Comparison of ENCODE assay signal across 31 cellular contexts in genomic region chr16:66798162-66798561, GRCh38. TPM values are rescaled to one million over a fixed set of nuclear protein-coding genes. Genes with fewer than 3 reads are reported as not detected.
A peak's percentile ranks its signal among the peaks of the same experiment; 100 is the strongest.
DNase-seq lines count a peak whose midpoint lies in the region; ATAC-seq and TF ChIP-seq lines count a peak whose summit lies in the region.
"Had no signal": no experiment of that assay in that cellular context is flagged by ENCODE, and none has a peak within 500 bp of the region (broad histone marks: within the 10 kb centered on the region; RNA-seq: fewer than 3 reads in every experiment).

No MANE protein-coding gene starts in this region.

- BruUV-seq in IMR-90 (replicated peaks; lab: Mats Ljungman, UMichigan): no TSS peak

- no peak overlapping the region for H3K9ac ChIP-seq in IMR-90 (ENCODE audit: low read depth, low read length)
- H3K9ac ChIP-seq: BLaER1 treated with 17β-estradiol and CSF1 and Interleukin-3, amounts not matched to agents 10 nM and 100 nM had no signal

- H3K18ac ChIP-seq in IMR-90 (ENCODE audit: low read depth, low read length): no peak overlapping the region

- ATAC-seq in IMR-90 (ENCODE audit: low read depth) (peak; percentile 82), HG02970 (IDR thresholded peaks at IDR 0.05; ENCODE audit: low FRiP score, unreplicated experiment) (no peak)
- ATAC-seq: gastrocnemius medialis; left lung; naive thymus-derived CD4-positive, alpha-beta T cell had no signal

- H3K27me3 ChIP-seq in IMR-90 (ENCODE audit: control insufficient read depth, insufficient read depth, low read length) (no peaks in the 10 kb centered on the region), brain microvascular endothelial cell (replicated peaks) (no peaks in the 10 kb centered on the region)
- H3K27me3 ChIP-seq: BLaER1 treated with 17β-estradiol and CSF1 and Interleukin-3, amounts not matched to agents 10 nM and 100 nM; gastrocnemius medialis; hepatocyte; left lung had no signal

- no peak for TF ChIP-seq RAD21 in IMR-90 (IDR thresholded peaks at IDR 0.05; ENCODE audit: low read length)

- H2AK5ac ChIP-seq in IMR-90 (ENCODE audit: low read depth, low read length): no peak overlapping the region

- no peak overlapping the region for H4K5ac ChIP-seq in IMR-90 (ENCODE audit: low read depth, low read length)

- no peak overlapping the region for H3K56ac ChIP-seq in IMR-90 (ENCODE audit: extremely low read depth, insufficient read depth, low read length)

- no peak overlapping the region for H4K91ac ChIP-seq in IMR-90 (ENCODE audit: insufficient read depth, low read depth, low read length)

- H3K9me1 ChIP-seq in IMR-90 (ENCODE audit: insufficient read depth, low read length): no peaks in the 10 kb centered on the region

- H3K4me3 ChIP-seq in IMR-90 (ENCODE audit: insufficient read depth, low read depth, low read length): no peak overlapping the region
- no peak overlapping the region for H3K4me3 ChIP-seq in brain microvascular endothelial cell (ENCODE audit: low read depth, low read length)
- H3K4me3 ChIP-seq: BLaER1 treated with 17β-estradiol and CSF1 and Interleukin-3, amounts not matched to agents 10 nM and 100 nM; gastrocnemius medialis; HAP-1; hepatocyte; left lung; SJSA1 had no signal

- no peak overlapping the region for H3K23ac ChIP-seq in IMR-90 (ENCODE audit: low read depth, low read length)

- H3K27ac ChIP-seq in IMR-90 (ENCODE audit: insufficient read depth, low read length) (no peak overlapping the region), brain microvascular endothelial cell (no peak overlapping the region)
- H3K27ac ChIP-seq: BLaER1 treated with 17β-estradiol and CSF1 and Interleukin-3, amounts not matched to agents 10 nM and 100 nM; gastrocnemius medialis; hepatocyte; left lung; SJSA1 had no signal

- DNase-seq in EH (ENCODE audit: low read depth): peak; percentile 42
- DNase-seq in IMR-90: peak; percentile 55
- peak; percentile 23 for DNase-seq in brain microvascular endothelial cell
- DNase-seq in iris pigment epithelial cell (ENCODE audit: low read depth): peak; percentile 36
- no peak for DNase-seq in NCI-H82 (lab: John Stamatoyannopoulos, UW)
- no peak for DNase-seq in GM20000 (ENCODE audit: low spot score)
- DNase-seq in NCI-H146 treated with DMSO at 0.1 percent for 48 hours (lab: John Stamatoyannopoulos, UW; ENCODE audit: unreplicated experiment): no peak
- DNase-seq: activated CD8-positive, alpha-beta memory T cell treated with anti-CD3 and anti-CD28 coated beads for 24 hours; activated naive CD4-positive, alpha-beta T cell; activated T-cell treated with anti-CD3 and anti-CD28 coated beads, Interleukin-2, amount 50 U/mL, for 1 hour; amniotic stem cell; COR-L47; DMS79; gastrocnemius medialis; immature natural killer cell; KBM-7; left lung; naive thymus-derived CD4-positive, alpha-beta T cell; NCI-H187; NCI-H69; nucleus accumbens; small intestine; stimulated activated CD4-positive, alpha-beta T cell treated with anti-CD3 and anti-CD28 coated beads, Interleukin-2, amount 100 ng/mL, for 24 hours had no signal

- H3K36me3 ChIP-seq in IMR-90 (ENCODE audit: control insufficient read depth, insufficient read depth, low read length) (peaks cover 8% of the 10 kb centered on the region), brain microvascular endothelial cell (replicated peaks) (peaks cover 5% of the 10 kb centered on the region)
- H3K36me3 ChIP-seq: SJSA1 had no signal

- POLR2A ChIA-PET in IMR-90 (lab: Charles Lee; ENCODE audit: unreplicated experiment): no interaction called here

- dilution Hi-C loops in IMR-90 (cut with HindIII; ENCODE audit: low sequenced_read_pairs, unreplicated experiment): no loop called here

- no peak for TF ChIP-seq POLR2A in IMR-90 (IDR thresholded peaks at IDR 0.05; ENCODE audit: low read depth, low read length)

- H3K9me3 ChIP-seq in IMR-90 (ENCODE audit: control insufficient read depth, insufficient read depth, low read length): no peaks in the 10 kb centered on the region
- H3K9me3 ChIP-seq: BLaER1 treated with 17β-estradiol and CSF1 and Interleukin-3, amounts not matched to agents 10 nM and 100 nM; gastrocnemius medialis; HAP-1; left lung; SJSA1 had no signal

- no peak overlapping the region for H3K4me2 ChIP-seq in IMR-90 (ENCODE audit: low read depth, low read length)
- H3K4me2 ChIP-seq: BLaER1 treated with 17β-estradiol and CSF1 and Interleukin-3, amounts not matched to agents 10 nM and 100 nM; hepatocyte had no signal

- H4K8ac ChIP-seq in IMR-90 (ENCODE audit: low read depth in 2 of 2, low read length in 2 of 2): no peak overlapping the region

- in situ Hi-C loops in IMR-90 (cut with MboI; ENCODE audit: low sequenced_read_pairs) (no loop called here), brain microvascular endothelial cell (cut with HindIII; ENCODE audit: low pct_ligation_motif_present, low sequenced_read_pairs) (no loop called here)

- no peak overlapping the region for H2BK20ac ChIP-seq in IMR-90 (ENCODE audit: low read depth, low read length)

- H2AFZ ChIP-seq in IMR-90 (replicated peaks; ENCODE audit: low read length, poor library complexity): no peak overlapping the region
- H2AFZ ChIP-seq: hepatocyte had no signal

- H2BK120ac ChIP-seq in IMR-90 (ENCODE audit: low read depth, low read length): no peak overlapping the region

- intact Hi-C loops in IMR-90 (cut with micrococcal nuclease): no loop called here

- H2BK15ac ChIP-seq in IMR-90 (ENCODE audit: low read depth, low read length): no peak overlapping the region

- no peaks in the 10 kb centered on the region for H3K4me1 ChIP-seq in IMR-90 (ENCODE audit: control insufficient read depth, insufficient read depth, low read length)
- H3K4me1 ChIP-seq: gastrocnemius medialis, HAP-1, left lung, SJSA1 had no signal

- no peak overlapping the region for H3K14ac ChIP-seq in IMR-90 (replicated peaks; ENCODE audit: low read depth, low read length)

- no peaks in the 10 kb centered on the region for H3K79me1 ChIP-seq in IMR-90 (ENCODE audit: low read depth in 1 of 2, low read length in 2 of 2)

- TF ChIP-seq CTCF in IMR-90 (conservative IDR thresholded peaks at IDR 0.05; ENCODE audit: low read depth, low read length) (no peak), brain microvascular endothelial cell (IDR thresholded peaks at IDR 0.05; ENCODE audit: low read depth, low read length, missing control alignments) (no peak), GM20000 (IDR thresholded peaks at IDR 0.05; ENCODE audit: extremely low read depth, missing control alignments) (no peak)

- no peak overlapping the region for H2AK9ac ChIP-seq in IMR-90 (replicated peaks; ENCODE audit: low read depth, low read length, poor library complexity)

- H4K20me1 ChIP-seq in IMR-90 (ENCODE audit: insufficient read depth, low read length): no peaks in the 10 kb centered on the region; the same call in 1 of the 2 replicates
- H4K20me1 ChIP-seq: BLaER1 treated with 17β-estradiol and CSF1 and Interleukin-3, amounts not matched to agents 10 nM and 100 nM had no signal

- CTCF ChIA-PET in IMR-90 (lab: Yijun Ruan, JAX): no interaction called here

- no peak overlapping the region for H2BK5ac ChIP-seq in IMR-90 (ENCODE audit: low read depth, low read length, poor library complexity, severe bottlenecking)

- no CpG with 5 or more reads among the region's 2 CpGs for WGBS in IMR-90 (ENCODE audit: extremely low coverage in 2 of 2, insufficient read length in 1 of 2), 2 experiments

- H3K4ac ChIP-seq in IMR-90 (ENCODE audit: low read depth, low read length): no peak overlapping the region

TF ChIP-seq in IMR-90, 13 proteins besides CTCF, POLR2A, EP300 and RAD21 (continues in another document):
- TF ChIP-seq RFX5 (IDR thresholded peaks at IDR 0.05; ENCODE audit: low read depth, low read length) (no peak), FOS (IDR thresholded peaks at IDR 0.05; ENCODE audit: low read depth, low read length) (no peak), SMC3 (IDR thresholded peaks at IDR 0.05; ENCODE audit: low read depth, low read length) (no peak), ELK1 (IDR thresholded peaks at IDR 0.05; ENCODE audit: borderline replicate concordance, low read depth, low read length) (no peak), MXI1 (IDR thresholded peaks at IDR 0.05; ENCODE audit: borderline replicate concordance, low read depth, low read length) (no peak), NFE2L2 (IDR thresholded peaks at IDR 0.05; ENCODE audit: low read depth, low read length) (no peak), RCOR1 (IDR thresholded peaks at IDR 0.05; ENCODE audit: insufficient replicate concordance, low read length) (no peak), MAFK (IDR thresholded peaks at IDR 0.05; ENCODE audit: low read depth, low read length) (no peak)

RNA-seq across cellular contexts. Expression of gene TERB1, which starts 3.2 kb away (rescaled TPM):
- total RNA-seq in IMR-90 (2012; rRNA removed): under 0.01 TPM in 1 of 2 replicates, not detected in the other
- not detected in 2 replicates for polyA plus RNA-seq in IMR-90 (2012; rRNA removed)
- polyA plus RNA-seq in IMR-90 (2012; cell fraction: cytosol; rRNA removed): not detected in 2 replicates
- 0.10 TPM in 1 of 2 replicates, not detected in the other for polyA plus RNA-seq in IMR-90 (2012; cell fraction: nucleus; rRNA removed; ENCODE audit: low replicate concordance)
- total RNA-seq: endothelial cell of umbilical vein; gastrocnemius medialis; left lung; T-helper 1 cell treated with Interleukin-12 subunit alpha and Interleukin-12 subunit beta and Interleukin-4 antibody, amounts not matched to agents 30 ng/mL and 1 ng/mL, for 36 hours; urinary bladder had no signal
- polyA plus RNA-seq: endothelial cell of umbilical vein; hepatocyte; naive thymus-derived CD4-positive, alpha-beta T cell; small intestine; urinary bladder had no signal

RNA-seq across cellular contexts. Expression of gene NAE1, which starts 32.6 kb away (rescaled TPM):
- total RNA-seq in IMR-90 (2012; rRNA removed): 36.7 and 49.4 TPM in 2 replicates
- polyA plus RNA-seq in IMR-90 (2012; rRNA removed): 25.7 and 33.0 TPM in 2 replicates
- 7.6 and 8.1 TPM in 2 replicates for polyA plus RNA-seq in IMR-90 (2012; cell fraction: cytosol; rRNA removed)
- 8.0 and 28.2 TPM in 2 replicates for polyA plus RNA-seq in IMR-90 (2012; cell fraction: nucleus; rRNA removed; ENCODE audit: low replicate concordance)

RNA-seq across cellular contexts. Expression of gene CA7, which starts 46.1 kb away (rescaled TPM):
- total RNA-seq in IMR-90 (2012; rRNA removed): not detected in 2 replicates
- not detected in 2 replicates for polyA plus RNA-seq in IMR-90 (2012; rRNA removed)
- polyA plus RNA-seq in IMR-90 (2012; cell fraction: cytosol; rRNA removed): 0.08 TPM in 1 of 2 replicates, not detected in the other
- not detected in 2 replicates for polyA plus RNA-seq in IMR-90 (2012; cell fraction: nucleus; rRNA removed; ENCODE audit: low replicate concordance)
- total RNA-seq: endothelial cell of umbilical vein; left lung; naive thymus-derived CD4-positive, alpha-beta T cell; SJSA1; T-helper 1 cell treated with Interleukin-12 subunit alpha and Interleukin-12 subunit beta and Interleukin-4 antibody, amounts not matched to agents 30 ng/mL and 1 ng/mL, for 36 hours; urinary bladder had no signal
- polyA plus RNA-seq: endothelial cell of umbilical vein; naive thymus-derived CD4-positive, alpha-beta T cell; urinary bladder had no signal

RNA-seq across cellular contexts. Expression of gene DYNC1LI2, which starts 46.8 kb away (rescaled TPM):
- 88.4 and 98.9 TPM in 2 replicates for total RNA-seq in IMR-90 (2012; rRNA removed)
- polyA plus RNA-seq in IMR-90 (2012; rRNA removed): 54.2 and 65.3 TPM in 2 replicates
- polyA plus RNA-seq in IMR-90 (2012; cell fraction: cytosol; rRNA removed): 132 and 238 TPM in 2 replicates
- polyA plus RNA-seq in IMR-90 (2012; cell fraction: nucleus; rRNA removed; ENCODE audit: low replicate concordance): 144 and 334 TPM in 2 replicates

Comparison
In these comparisons a context has a peak if more than half of its experiments do, and no peak if none do; other contexts are left out.
1. DNase-seq: peak in EH (single experiment), IMR-90 (single experiment), brain microvascular endothelial cell (single experiment) and iris pigment epithelial cell (single experiment); none in NCI-H82 (single experiment), GM20000 (single experiment) and NCI-H146 treated with DMSO at 0.1 percent for 48 hours (single experiment).